ENCODE assay signal across 1 cellular context in genomic region chr22:42345458-42345857, GRCh38.
TF ChIP-seq lines count a peak whose summit lies in the region.

No MANE protein-coding gene starts in this region.

TF ChIP-seq in H1, 55 proteins besides CTCF, POLR2A, EP300 and RAD21:
- TF ChIP-seq NRF1 (IDR thresholded peaks at IDR 0.05; ENCODE audit: low read depth, low read length) (no peak), NANOG (IDR thresholded peaks at IDR 0.05; ENCODE audit: insufficient read depth, low read depth, low read length, poor library complexity, severe bottlenecking) (no peak), GTF2F1 (IDR thresholded peaks at IDR 0.05; ENCODE audit: borderline replicate concordance, low read depth, low read length) (no peak), TCF12 (IDR thresholded peaks at IDR 0.05; ENCODE audit: low read depth, low read length) (no peak), BRCA1 (IDR thresholded peaks at IDR 0.05; ENCODE audit: low read depth, low read length) (no peak), POLR2AphosphoS5 (IDR thresholded peaks at IDR 0.05; ENCODE audit: low read depth, low read length) (no peak), ATF3 (IDR thresholded peaks at IDR 0.05; ENCODE audit: insufficient read depth, low read depth, low read length) (no peak), CBX5 (IDR thresholded peaks at IDR 0.05; ENCODE audit: low read depth, low read length) (no peak), SP4 (IDR thresholded peaks at IDR 0.05; ENCODE audit: low read length) (no peak)
- TF ChIP-seq, protein P1, sequence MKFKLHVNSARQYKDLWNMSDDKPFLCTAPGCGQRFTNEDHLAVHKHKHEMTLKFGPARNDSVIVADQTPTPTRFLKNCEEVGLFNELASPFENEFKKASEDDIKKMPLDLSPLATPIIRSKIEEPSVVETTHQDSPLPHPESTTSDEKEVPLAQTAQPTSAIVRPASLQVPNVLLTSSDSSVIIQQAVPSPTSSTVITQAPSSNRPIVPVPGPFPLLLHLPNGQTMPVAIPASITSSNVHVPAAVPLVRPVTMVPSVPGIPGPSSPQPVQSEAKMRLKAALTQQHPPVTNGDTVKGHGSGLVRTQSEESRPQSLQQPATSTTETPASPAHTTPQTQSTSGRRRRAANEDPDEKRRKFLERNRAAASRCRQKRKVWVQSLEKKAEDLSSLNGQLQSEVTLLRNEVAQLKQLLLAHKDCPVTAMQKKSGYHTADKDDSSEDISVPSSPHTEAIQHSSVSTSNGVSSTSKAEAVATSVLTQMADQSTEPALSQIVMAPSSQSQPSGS (IDR thresholded peaks at IDR 0.05; ENCODE audit: low read length) = no peak
